1 cellular context compared by ENCODE assay signal in the genomic region with DNA sequence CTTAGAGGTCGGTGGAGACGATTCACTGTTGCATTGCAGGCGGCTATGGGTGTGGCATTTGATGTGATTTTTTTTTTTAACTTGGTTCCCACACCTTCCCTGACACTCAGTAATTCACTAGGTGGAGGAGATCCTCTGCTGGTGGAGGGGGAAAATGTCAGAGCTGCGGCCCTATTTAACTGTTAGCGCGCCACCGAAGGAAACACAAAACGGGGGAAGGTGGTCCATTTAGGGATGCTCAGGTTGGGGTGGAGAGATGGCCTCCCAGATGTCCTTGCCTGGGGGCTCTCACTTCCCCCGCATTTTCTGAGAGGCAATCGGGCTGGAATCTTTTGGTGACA.
TF ChIP-seq lines count a peak whose summit lies in the region.

No MANE protein-coding gene starts in this region.

TF ChIP-seq in HEK293, 187 proteins besides CTCF, POLR2A, EP300 and RAD21:
- no peak for TF ChIP-seq ZFP69B (tag by site-specific recombination; IDR thresholded peaks at IDR 0.05)
- TF ChIP-seq ZNF571 (tag by site-specific recombination; IDR thresholded peaks at IDR 0.05) = no peak
- no peak for TF ChIP-seq ZNF416 (tag by site-specific recombination; IDR thresholded peaks at IDR 0.05)
- TF ChIP-seq, protein P1, sequence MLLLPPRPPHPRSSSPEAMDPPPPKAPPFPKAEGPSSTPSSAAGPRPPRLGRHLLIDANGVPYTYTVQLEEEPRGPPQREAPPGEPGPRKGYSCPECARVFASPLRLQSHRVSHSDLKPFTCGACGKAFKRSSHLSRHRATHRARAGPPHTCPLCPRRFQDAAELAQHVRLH (tag by site-specific recombination; IDR thresholded peaks at IDR 0.05) = no peak
- TF ChIP-seq YY2 (tag by site-specific recombination; IDR thresholded peaks at IDR 0.05) = no peak
- TF ChIP-seq ZNF302 (tag by site-specific recombination; IDR thresholded peaks at IDR 0.05; ENCODE audit: low read depth) = no peak
- no peak for TF ChIP-seq ZBTB44 (tag by site-specific recombination; IDR thresholded peaks at IDR 0.05)
- TF ChIP-seq ZNF121 (tag by site-specific recombination; IDR thresholded peaks at IDR 0.05) = no peak
- no peak for TF ChIP-seq ZNF221 (tag by site-specific recombination; IDR thresholded peaks at IDR 0.05; ENCODE audit: borderline replicate concordance)
- TF ChIP-seq ZEB2 (tag by site-specific recombination; IDR thresholded peaks at IDR 0.05) = no peak
- no peak for TF ChIP-seq ZBTB6 (tag by site-specific recombination; IDR thresholded peaks at IDR 0.05)
- TF ChIP-seq ZNF677 (tag by site-specific recombination; IDR thresholded peaks at IDR 0.05) = no peak
TF ChIP-seq in HEK293: peak in this region for 0.
